20 cellular contexts compared by ENCODE assay signal in the genomic region with DNA sequence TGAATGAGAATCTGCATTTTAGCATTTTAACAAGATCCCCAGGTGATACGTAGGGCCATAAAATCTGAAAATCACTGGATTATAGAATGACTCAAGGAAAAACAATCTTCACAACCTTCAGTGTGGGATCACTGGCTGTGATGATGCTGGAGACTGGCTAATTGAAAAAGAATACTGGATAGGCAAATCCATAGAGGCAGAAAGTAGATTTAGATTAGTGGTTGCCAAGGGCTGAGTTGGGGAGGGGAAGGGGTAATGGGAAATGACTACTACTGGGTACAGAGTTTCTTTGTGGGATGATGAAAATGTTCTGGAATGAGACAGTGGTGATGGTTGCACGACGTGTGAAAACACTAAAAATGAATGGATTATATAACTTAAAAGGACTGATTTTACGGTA.
DNase-seq lines count a peak whose midpoint lies in the region; TF ChIP-seq lines count a peak whose summit lies in the region.
"Had no signal": no experiment of that assay in that cellular context is flagged by ENCODE, and none has a peak within 500 bp of the region (broad histone marks: within the 10 kb centered on the region; RNA-seq: fewer than 3 reads in every experiment).

No MANE protein-coding gene starts in this region.

- intact Hi-C loops in activated CD4-positive, alpha-beta memory T cell treated with anti-CD3 and anti-CD28 coated beads for 36 hours (cut with micrococcal nuclease): no loop called here
- intact Hi-C loops in tibial artery (cut with DNase I; ENCODE audit: low total_unique reads): no loop called here

- CTCF ChIA-PET in activated CD4-positive, alpha-beta memory T cell treated with anti-CD3 and anti-CD28 coated beads for 36 hours (lab: Charles Lee): interaction anchor here (1.3 to 1.9 kb wide), 2 partner anchors 44 to 49 kb away, joined by 3 to 4 read pairs; no protein-coding TSS in a partner anchor

- H3K4me1 Mint-ChIP-seq in HFFc6 (ENCODE audit: low read depth): peaks cover 10% of the 10 kb centered on the region
- no peaks in the 10 kb centered on the region for H3K4me1 Mint-ChIP-seq in activated CD4-positive, alpha-beta memory T cell treated with anti-CD3 and anti-CD28 coated beads for 36 hours (ENCODE audit: low read depth)

- TF ChIP-seq CTCF in AG09309 (IDR thresholded peaks at IDR 0.05; ENCODE audit: control insufficient read depth, insufficient read depth, low read depth, low read length, missing control alignments) (no peak), HFFc6 (IDR thresholded peaks at IDR 0.05) (no peak), GM20000 (IDR thresholded peaks at IDR 0.05; ENCODE audit: extremely low read depth, missing control alignments) (no peak), tibial artery (IDR thresholded peaks at IDR 0.05) (no peak)

- no peaks in the 10 kb centered on the region for H3K9me3 ChIP-seq in tibial artery

- no peak overlapping the region for H3K27ac ChIP-seq in tibial artery

- peaks cover 1% of the 10 kb centered on the region; the same call in 1 of the 2 replicates for H3K27me3 Mint-ChIP-seq in HFFc6 (ENCODE audit: insufficient read depth)
- no peaks in the 10 kb centered on the region for H3K27me3 Mint-ChIP-seq in activated CD4-positive, alpha-beta memory T cell treated with anti-CD3 and anti-CD28 coated beads for 36 hours
- H3K27me3 Mint-ChIP-seq: B cell had no signal

- H3K9me3 Mint-ChIP-seq in HFFc6: no peaks in the 10 kb centered on the region
- H3K9me3 Mint-ChIP-seq in activated CD4-positive, alpha-beta memory T cell treated with anti-CD3 and anti-CD28 coated beads for 36 hours: no peaks in the 10 kb centered on the region

- H3K36me3 Mint-ChIP-seq in HFFc6 (ENCODE audit: low read depth): no peaks in the 10 kb centered on the region
- H3K36me3 Mint-ChIP-seq in activated CD4-positive, alpha-beta memory T cell treated with anti-CD3 and anti-CD28 coated beads for 36 hours: peaks cover 2% of the 10 kb centered on the region

- H3K4me1 ChIP-seq in tibial artery: no peaks in the 10 kb centered on the region

- DNase-seq in AG09309 (ENCODE audit: low read depth) (peak; percentile 3), HFFc6 (peak; percentile 18), astrocyte of the hippocampus (ENCODE audit: low read depth, low spot score) (peak; percentile 52), kidney tubule cell (ENCODE audit: low spot score) (peak; percentile 30), GM20000 (ENCODE audit: low spot score) (no peak), cortex of kidney (lab: John Stamatoyannopoulos, UW) (no peak), tibial artery (no peak)
- no peak for DNase-seq in activated CD4-positive, alpha-beta memory T cell treated with anti-CD3 and anti-CD28 coated beads for 36 hours
- DNase-seq: 8988T, COR-L47, DMS153, KG1, NCI-H1417, NCI-H187, NCI-H2227 treated with DMSO at 0.1 percent for 48 hours, NCI-H510A treated with DMSO at 0.1 percent for 48 hours, PC-3, RPMI8226, SIG-M5 had no signal

- no peaks in the 10 kb centered on the region for H3K27me3 ChIP-seq in tibial artery

- POLR2A ChIA-PET in activated CD4-positive, alpha-beta memory T cell treated with anti-CD3 and anti-CD28 coated beads for 36 hours (lab: Charles Lee): no interaction called here

- H3K4me3 Mint-ChIP-seq in HFFc6: no peak overlapping the region
- H3K4me3 Mint-ChIP-seq in activated CD4-positive, alpha-beta memory T cell treated with anti-CD3 and anti-CD28 coated beads for 36 hours: no peak overlapping the region
- H3K4me3 Mint-ChIP-seq: B cell had no signal

- H3K36me3 ChIP-seq in tibial artery: no peaks in the 10 kb centered on the region

- no peak overlapping the region for H3K4me3 ChIP-seq in AG09309 (ENCODE audit: control insufficient read depth, low read depth, low read length)
- H3K4me3 ChIP-seq in tibial artery: no peak overlapping the region

- peak overlapping the region; percentile 15 for H3K27ac Mint-ChIP-seq in HFFc6
- no peak overlapping the region for H3K27ac Mint-ChIP-seq in activated CD4-positive, alpha-beta memory T cell treated with anti-CD3 and anti-CD28 coated beads for 36 hours
- H3K27ac Mint-ChIP-seq: B cell had no signal

Comparison
In these comparisons a context has a peak if more than half of its experiments do, and no peak if none do; other contexts are left out.
1. DNase-seq: peak in AG09309 (single experiment), HFFc6 (single experiment), astrocyte of the hippocampus (single experiment) and kidney tubule cell (single experiment); none in activated CD4-positive, alpha-beta memory T cell treated with anti-CD3 and anti-CD28 coated beads for 36 hours (single experiment), GM20000 (single experiment), cortex of kidney (single experiment) and tibial artery (0 of 2).